ENCODE assay signal across 26 cellular contexts in the genomic region with DNA sequence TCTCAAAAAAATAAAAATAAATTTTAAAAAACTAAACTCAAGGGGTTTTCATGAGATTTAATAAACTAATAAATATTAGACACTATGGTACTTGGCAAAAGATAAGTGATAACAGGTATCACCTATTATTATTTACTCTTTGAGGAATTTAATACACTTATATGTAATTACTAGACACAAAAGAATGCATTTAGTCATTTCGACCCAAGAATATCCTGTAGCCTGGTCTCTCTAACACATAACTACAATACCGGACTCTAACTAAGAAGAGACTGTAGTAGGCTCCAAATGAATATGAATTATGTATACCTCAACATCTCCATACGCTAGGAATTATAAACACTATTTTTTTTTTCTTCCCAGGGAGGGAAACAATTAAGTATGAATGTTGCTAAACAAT.
"Had no signal": no experiment of that assay in that cellular context is flagged by ENCODE, and none has a peak within 500 bp of the region (broad histone marks: within the 10 kb centered on the region; RNA-seq: fewer than 3 reads in every experiment).

No MANE protein-coding gene starts in this region.

- H3K27ac ChIP-seq: coronary artery, heart right ventricle, lower lobe of right lung, pancreas, right lobe of liver, suprapubic skin, transverse colon, upper lobe of right lung, uterus had no signal

- H3K4me1 ChIP-seq: lower lobe of right lung, suprapubic skin, transverse colon, upper lobe of right lung, uterus had no signal

- H3K9me3 ChIP-seq: heart right ventricle, lower lobe of right lung, pancreas, right lobe of liver, suprapubic skin, transverse colon, upper lobe of right lung, uterus had no signal

- ATAC-seq: effector memory CD8-positive, alpha-beta T cell; esophagus mucosa; heart right ventricle; left ventricle myocardium superior; natural killer cell; pancreas; right lobe of liver; stimulated activated naive CD8-positive, alpha-beta T cell treated with anti-CD3 and anti-CD28 coated beads, Interleukin-15, amount 100 ng/mL, for 72 hours; upper lobe of right lung had no signal

- DNase-seq: effector memory CD8-positive, alpha-beta T cell; foreskin melanocyte; glutamatergic neuron; heart right ventricle; hippocampal formation; islet precursor cell; kidney glomerular epithelial cell; left ventricle myocardium superior; lower lobe of right lung; natural killer cell; occipital lobe; pancreas; right lobe of liver; stimulated activated CD4-positive, alpha-beta T cell treated with anti-CD3 and anti-CD28 coated beads, Interleukin-12 subunit alpha, Interleukin-12 subunit beta, amount 100 ng/mL, for 4 hours; stimulated activated CD4-positive, alpha-beta T cell treated with anti-CD3 and anti-CD28 coated beads, Interleukin-1b, Interleukin-23, amount 100 ng/mL, for 48 hours; stimulated activated CD4-positive, alpha-beta T cell treated with anti-CD3 and anti-CD28 coated beads, Interleukin-4, amount 100 ng/mL, for 1 hour; stimulated activated CD8-positive, alpha-beta memory T cell treated with anti-CD3 and anti-CD28 coated beads, Interleukin-4, amount 100 ng/mL, for 48 hours; stimulated activated naive CD4-positive, alpha-beta T cell; stimulated activated naive CD8-positive, alpha-beta T cell treated with anti-CD3 and anti-CD28 coated beads, Interleukin-15, amount 100 ng/mL, for 72 hours; transverse colon; upper lobe of right lung; uterus had no signal

- H3K4me3 ChIP-seq: coronary artery, heart right ventricle, lower lobe of right lung, pancreas, right lobe of liver, smooth muscle cell, suprapubic skin, transverse colon, upper lobe of right lung, uterus had no signal

- H3K27me3 ChIP-seq: heart right ventricle, pancreas, right lobe of liver, suprapubic skin, transverse colon, upper lobe of right lung, uterus had no signal

- H3K36me3 ChIP-seq: heart right ventricle, lower lobe of right lung, pancreas, right lobe of liver, suprapubic skin, transverse colon, upper lobe of right lung, uterus had no signal
